In the genomic region with DNA sequence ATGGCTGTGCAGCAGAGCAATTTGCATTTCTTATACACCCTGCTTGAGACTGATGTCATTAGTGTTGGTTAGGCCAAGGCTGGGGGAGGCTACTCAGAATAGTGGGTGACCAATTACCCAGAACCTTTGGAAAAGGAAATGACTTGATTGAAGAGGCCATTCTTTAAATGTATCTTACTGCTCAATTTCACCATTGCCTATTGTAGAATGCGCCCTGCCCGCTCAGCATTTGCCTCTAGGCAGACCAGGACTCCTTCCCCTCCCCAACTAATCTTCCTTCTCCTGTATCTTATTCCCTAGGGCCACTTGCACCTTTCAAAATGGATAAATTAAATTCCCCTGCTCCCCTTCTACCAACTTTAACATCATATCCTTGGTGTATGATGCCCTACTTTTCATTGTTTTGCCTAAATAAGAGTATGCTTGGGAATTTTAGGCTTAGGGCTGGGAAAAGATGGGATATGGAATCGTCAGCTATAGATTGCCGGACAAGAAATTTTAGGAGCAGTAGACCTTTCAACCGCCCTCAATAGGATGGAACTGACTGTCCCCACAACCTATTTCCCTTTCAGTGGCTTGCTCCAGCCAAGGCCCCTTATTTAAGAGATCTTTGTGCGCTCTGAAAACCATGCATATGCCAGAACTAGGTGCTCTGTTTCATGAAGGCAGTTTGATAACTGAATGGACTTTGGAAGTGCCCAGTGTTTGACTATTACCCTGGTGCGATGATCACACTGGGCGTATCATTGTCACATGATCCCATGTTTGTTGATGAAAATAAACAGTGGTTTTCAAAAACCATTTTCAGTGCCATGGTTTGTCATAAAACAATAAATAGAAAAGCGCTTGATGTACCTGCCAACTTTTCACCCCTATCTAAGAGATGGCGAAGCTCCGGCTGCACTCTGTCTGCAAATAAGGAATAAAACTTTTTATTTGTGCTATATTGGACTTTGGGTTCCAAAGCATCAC, we compare ENCODE assay signal across 1 cellular context.
TF ChIP-seq lines count a peak whose summit lies in the region.

No MANE protein-coding gene starts in this region.

TF ChIP-seq in HepG2, 621 proteins besides CTCF, POLR2A, EP300 and RAD21 (continued from another document and continues in another):
- TF ChIP-seq, protein P1, sequence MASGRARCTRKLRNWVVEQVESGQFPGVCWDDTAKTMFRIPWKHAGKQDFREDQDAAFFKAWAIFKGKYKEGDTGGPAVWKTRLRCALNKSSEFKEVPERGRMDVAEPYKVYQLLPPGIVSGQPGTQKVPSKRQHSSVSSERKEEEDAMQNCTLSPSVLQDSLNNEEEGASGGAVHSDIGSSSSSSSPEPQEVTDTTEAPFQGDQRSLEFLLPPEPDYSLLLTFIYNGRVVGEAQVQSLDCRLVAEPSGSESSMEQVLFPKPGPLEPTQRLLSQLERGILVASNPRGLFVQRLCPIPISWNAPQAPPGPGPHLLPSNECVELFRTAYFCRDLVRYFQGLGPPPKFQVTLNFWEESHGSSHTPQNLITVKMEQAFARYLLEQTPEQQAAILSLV (CRISPR knock-in tag; IDR thresholded peaks at IDR 0.05; ENCODE audit: borderline replicate concordance) = no peak
- no peak for TF ChIP-seq MAFF (IDR thresholded peaks at IDR 0.05; ENCODE audit: low read depth, low read length)
- peak; percentile 48; the same call in 1 of the 2 replicates for TF ChIP-seq PHF21A (CRISPR knock-in tag; IDR thresholded peaks at IDR 0.05)
- no peak for TF ChIP-seq ZNF749 (CRISPR knock-in tag; IDR thresholded peaks at IDR 0.05; ENCODE audit: borderline replicate concordance)
- no peak for TF ChIP-seq HNRNPH1 (optimal IDR thresholded peaks at IDR 0.05; ENCODE audit: low read depth, low read length)
- no peak for TF ChIP-seq SALL2 (CRISPR knock-in tag; IDR thresholded peaks at IDR 0.05)
- peak; percentile 57; the same call in 1 of the 2 replicates for TF ChIP-seq ERF (CRISPR knock-in tag; IDR thresholded peaks at IDR 0.05)
- TF ChIP-seq, protein P2, sequence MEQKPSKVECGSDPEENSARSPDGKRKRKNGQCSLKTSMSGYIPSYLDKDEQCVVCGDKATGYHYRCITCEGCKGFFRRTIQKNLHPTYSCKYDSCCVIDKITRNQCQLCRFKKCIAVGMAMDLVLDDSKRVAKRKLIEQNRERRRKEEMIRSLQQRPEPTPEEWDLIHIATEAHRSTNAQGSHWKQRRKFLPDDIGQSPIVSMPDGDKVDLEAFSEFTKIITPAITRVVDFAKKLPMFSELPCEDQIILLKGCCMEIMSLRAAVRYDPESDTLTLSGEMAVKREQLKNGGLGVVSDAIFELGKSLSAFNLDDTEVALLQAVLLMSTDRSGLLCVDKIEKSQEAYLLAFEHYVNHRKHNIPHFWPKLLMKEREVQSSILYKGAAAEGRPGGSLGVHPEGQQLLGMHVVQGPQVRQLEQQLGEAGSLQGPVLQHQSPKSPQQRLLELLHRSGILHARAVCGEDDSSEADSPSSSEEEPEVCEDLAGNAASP (CRISPR knock-in tag; IDR thresholded peaks at IDR 0.05; ENCODE audit: borderline replicate concordance) = no peak
- TF ChIP-seq, protein P3, sequence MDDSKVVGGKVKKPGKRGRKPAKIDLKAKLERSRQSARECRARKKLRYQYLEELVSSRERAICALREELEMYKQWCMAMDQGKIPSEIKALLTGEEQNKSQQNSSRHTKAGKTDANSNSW (CRISPR knock-in tag; IDR thresholded peaks at IDR 0.05; ENCODE audit: borderline replicate concordance) = no peak
- TF ChIP-seq JUN (CRISPR knock-in tag; IDR thresholded peaks at IDR 0.05) = 0 out of 2 replicates have a peak, but pooled peaks have one; percentile 39
- TF ChIP-seq, protein P4, sequence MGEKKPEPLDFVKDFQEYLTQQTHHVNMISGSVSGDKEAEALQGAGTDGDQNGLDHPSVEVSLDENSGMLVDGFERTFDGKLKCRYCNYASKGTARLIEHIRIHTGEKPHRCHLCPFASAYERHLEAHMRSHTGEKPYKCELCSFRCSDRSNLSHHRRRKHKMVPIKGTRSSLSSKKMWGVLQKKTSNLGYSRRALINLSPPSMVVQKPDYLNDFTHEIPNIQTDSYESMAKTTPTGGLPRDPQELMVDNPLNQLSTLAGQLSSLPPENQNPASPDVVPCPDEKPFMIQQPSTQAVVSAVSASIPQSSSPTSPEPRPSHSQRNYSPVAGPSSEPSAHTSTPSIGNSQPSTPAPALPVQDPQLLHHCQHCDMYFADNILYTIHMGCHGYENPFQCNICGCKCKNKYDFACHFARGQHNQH (CRISPR knock-in tag; IDR thresholded peaks at IDR 0.05) = no peak
- TF ChIP-seq CENPX (CRISPR knock-in tag; IDR thresholded peaks at IDR 0.05) = no peak
- TF ChIP-seq, protein P5, sequence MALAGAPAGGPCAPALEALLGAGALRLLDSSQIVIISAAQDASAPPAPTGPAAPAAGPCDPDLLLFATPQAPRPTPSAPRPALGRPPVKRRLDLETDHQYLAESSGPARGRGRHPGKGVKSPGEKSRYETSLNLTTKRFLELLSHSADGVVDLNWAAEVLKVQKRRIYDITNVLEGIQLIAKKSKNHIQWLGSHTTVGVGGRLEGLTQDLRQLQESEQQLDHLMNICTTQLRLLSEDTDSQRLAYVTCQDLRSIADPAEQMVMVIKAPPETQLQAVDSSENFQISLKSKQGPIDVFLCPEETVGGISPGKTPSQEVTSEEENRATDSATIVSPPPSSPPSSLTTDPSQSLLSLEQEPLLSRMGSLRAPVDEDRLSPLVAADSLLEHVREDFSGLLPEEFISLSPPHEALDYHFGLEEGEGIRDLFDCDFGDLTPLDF (CRISPR knock-in tag; IDR thresholded peaks at IDR 0.05) = no peak
- TF ChIP-seq, protein P6, sequence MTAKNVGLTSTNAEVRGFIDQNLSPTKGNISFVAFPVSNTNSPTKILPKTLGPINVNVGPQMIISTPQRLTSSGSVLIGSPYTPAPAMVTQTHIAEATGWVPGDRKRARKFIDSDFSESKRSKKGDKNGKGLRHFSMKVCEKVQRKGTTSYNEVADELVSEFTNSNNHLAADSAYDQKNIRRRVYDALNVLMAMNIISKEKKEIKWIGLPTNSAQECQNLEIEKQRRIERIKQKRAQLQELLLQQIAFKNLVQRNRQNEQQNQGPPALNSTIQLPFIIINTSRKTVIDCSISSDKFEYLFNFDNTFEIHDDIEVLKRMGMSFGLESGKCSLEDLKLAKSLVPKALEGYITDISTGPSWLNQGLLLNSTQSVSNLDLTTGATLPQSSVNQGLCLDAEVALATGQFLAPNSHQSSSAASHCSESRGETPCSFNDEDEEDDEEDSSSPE (CRISPR knock-in tag; IDR thresholded peaks at IDR 0.05) = peak; percentile 41; the same call in 1 of the 2 replicates
- TF ChIP-seq, protein P7, sequence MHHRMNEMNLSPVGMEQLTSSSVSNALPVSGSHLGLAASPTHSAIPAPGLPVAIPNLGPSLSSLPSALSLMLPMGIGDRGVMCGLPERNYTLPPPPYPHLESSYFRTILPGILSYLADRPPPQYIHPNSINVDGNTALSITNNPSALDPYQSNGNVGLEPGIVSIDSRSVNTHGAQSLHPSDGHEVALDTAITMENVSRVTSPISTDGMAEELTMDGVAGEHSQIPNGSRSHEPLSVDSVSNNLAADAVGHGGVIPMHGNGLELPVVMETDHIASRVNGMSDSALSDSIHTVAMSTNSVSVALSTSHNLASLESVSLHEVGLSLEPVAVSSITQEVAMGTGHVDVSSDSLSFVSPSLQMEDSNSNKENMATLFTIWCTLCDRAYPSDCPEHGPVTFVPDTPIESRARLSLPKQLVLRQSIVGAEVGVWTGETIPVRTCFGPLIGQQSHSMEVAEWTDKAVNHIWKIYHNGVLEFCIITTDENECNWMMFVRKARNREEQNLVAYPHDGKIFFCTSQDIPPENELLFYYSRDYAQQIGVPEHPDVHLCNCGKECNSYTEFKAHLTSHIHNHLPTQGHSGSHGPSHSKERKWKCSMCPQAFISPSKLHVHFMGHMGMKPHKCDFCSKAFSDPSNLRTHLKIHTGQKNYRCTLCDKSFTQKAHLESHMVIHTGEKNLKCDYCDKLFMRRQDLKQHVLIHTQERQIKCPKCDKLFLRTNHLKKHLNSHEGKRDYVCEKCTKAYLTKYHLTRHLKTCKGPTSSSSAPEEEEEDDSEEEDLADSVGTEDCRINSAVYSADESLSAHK (CRISPR knock-in tag; IDR thresholded peaks at IDR 0.05; ENCODE audit: borderline replicate concordance) = no peak
- TF ChIP-seq ATF7 (IDR thresholded peaks at IDR 0.05) = no peak
- no peak for TF ChIP-seq ATF7 (CRISPR knock-in tag; IDR thresholded peaks at IDR 0.05)
- TF ChIP-seq RCOR2 (CRISPR knock-in tag; IDR thresholded peaks at IDR 0.05) = peak; percentile 51; the same call in 1 of the 2 replicates
- TF ChIP-seq, protein P8, sequence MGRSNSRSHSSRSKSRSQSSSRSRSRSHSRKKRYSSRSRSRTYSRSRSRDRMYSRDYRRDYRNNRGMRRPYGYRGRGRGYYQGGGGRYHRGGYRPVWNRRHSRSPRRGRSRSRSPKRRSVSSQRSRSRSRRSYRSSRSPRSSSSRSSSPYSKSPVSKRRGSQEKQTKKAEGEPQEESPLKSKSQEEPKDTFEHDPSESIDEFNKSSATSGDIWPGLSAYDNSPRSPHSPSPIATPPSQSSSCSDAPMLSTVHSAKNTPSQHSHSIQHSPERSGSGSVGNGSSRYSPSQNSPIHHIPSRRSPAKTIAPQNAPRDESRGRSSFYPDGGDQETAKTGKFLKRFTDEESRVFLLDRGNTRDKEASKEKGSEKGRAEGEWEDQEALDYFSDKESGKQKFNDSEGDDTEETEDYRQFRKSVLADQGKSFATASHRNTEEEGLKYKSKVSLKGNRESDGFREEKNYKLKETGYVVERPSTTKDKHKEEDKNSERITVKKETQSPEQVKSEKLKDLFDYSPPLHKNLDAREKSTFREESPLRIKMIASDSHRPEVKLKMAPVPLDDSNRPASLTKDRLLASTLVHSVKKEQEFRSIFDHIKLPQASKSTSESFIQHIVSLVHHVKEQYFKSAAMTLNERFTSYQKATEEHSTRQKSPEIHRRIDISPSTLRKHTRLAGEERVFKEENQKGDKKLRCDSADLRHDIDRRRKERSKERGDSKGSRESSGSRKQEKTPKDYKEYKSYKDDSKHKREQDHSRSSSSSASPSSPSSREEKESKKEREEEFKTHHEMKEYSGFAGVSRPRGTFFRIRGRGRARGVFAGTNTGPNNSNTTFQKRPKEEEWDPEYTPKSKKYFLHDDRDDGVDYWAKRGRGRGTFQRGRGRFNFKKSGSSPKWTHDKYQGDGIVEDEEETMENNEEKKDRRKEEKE (IDR thresholded peaks at IDR 0.05) = no peak
- no peak; the same call in 1 of the 2 replicates for TF ChIP-seq ZC3H4 (CRISPR knock-in tag; IDR thresholded peaks at IDR 0.05; ENCODE audit: borderline replicate concordance)
- TF ChIP-seq PAX8 (CRISPR knock-in tag; IDR thresholded peaks at IDR 0.05; ENCODE audit: borderline replicate concordance) = no peak
- TF ChIP-seq SOX13 (IDR thresholded peaks at IDR 0.05) = no peak
- TF ChIP-seq SOX13 (CRISPR knock-in tag; conservative IDR thresholded peaks at IDR 0.05 in 1 of 2, IDR thresholded peaks at IDR 0.05 in 1 of 2) = peak in 1 of 2 experiments; percentile 86; a peak in 2 of 4 replicates
- no peak for TF ChIP-seq SIN3A (IDR thresholded peaks at IDR 0.05; ENCODE audit: borderline replicate concordance, low read depth, low read length)
- TF ChIP-seq CBX2 (IDR thresholded peaks at IDR 0.05; ENCODE audit: low read depth, low read length) = no peak
- no peak for TF ChIP-seq CBX2 (CRISPR knock-in tag; IDR thresholded peaks at IDR 0.05; ENCODE audit: low read depth)
- TF ChIP-seq ZNF101 (CRISPR knock-in tag; IDR thresholded peaks at IDR 0.05; ENCODE audit: borderline replicate concordance, low read depth) = no peak
- TF ChIP-seq ZNF737 (CRISPR knock-in tag; IDR thresholded peaks at IDR 0.05; ENCODE audit: borderline replicate concordance) = no peak
- no peak for TF ChIP-seq TSC22D2 (CRISPR knock-in tag; IDR thresholded peaks at IDR 0.05; ENCODE audit: borderline replicate concordance)
- no peak for TF ChIP-seq ZNF589 (CRISPR knock-in tag; conservative IDR thresholded peaks at IDR 0.05)
- TF ChIP-seq, protein P9, sequence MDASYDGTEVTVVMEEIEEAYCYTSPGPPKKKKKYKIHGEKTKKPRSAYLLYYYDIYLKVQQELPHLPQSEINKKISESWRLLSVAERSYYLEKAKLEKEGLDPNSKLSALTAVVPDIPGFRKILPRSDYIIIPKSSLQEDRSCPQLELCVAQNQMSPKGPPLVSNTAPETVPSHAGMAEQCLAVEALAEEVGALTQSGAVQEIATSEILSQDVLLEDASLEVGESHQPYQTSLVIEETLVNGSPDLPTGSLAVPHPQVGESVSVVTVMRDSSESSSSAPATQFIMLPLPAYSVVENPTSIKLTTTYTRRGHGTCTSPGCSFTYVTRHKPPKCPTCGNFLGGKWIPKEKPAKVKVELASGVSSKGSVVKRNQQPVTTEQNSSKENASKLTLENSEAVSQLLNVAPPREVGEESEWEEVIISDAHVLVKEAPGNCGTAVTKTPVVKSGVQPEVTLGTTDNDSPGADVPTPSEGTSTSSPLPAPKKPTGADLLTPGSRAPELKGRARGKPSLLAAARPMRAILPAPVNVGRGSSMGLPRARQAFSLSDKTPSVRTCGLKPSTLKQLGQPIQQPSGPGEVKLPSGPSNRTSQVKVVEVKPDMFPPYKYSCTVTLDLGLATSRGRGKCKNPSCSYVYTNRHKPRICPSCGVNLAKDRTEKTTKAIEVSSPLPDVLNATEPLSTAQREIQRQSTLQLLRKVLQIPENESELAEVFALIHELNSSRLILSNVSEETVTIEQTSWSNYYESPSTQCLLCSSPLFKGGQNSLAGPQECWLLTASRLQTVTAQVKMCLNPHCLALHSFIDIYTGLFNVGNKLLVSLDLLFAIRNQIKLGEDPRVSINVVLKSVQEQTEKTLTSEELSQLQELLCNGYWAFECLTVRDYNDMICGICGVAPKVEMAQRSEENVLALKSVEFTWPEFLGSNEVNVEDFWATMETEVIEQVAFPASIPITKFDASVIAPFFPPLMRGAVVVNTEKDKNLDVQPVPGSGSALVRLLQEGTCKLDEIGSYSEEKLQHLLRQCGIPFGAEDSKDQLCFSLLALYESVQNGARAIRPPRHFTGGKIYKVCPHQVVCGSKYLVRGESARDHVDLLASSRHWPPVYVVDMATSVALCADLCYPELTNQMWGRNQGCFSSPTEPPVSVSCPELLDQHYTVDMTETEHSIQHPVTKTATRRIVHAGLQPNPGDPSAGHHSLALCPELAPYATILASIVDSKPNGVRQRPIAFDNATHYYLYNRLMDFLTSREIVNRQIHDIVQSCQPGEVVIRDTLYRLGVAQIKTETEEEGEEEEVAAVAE (CRISPR knock-in tag; IDR thresholded peaks at IDR 0.05; ENCODE audit: borderline replicate concordance) = peak; percentile 56; the same call in 1 of the 2 replicates
- no peak for TF ChIP-seq ZNF329 (CRISPR knock-in tag; IDR thresholded peaks at IDR 0.05; ENCODE audit: low read depth)
- no peak for TF ChIP-seq FOSL1 (CRISPR knock-in tag; IDR thresholded peaks at IDR 0.05; ENCODE audit: borderline replicate concordance)
- TF ChIP-seq NFE2 (CRISPR knock-in tag; IDR thresholded peaks at IDR 0.05) = no peak
- TF ChIP-seq REL (CRISPR knock-in tag; conservative IDR thresholded peaks at IDR 0.05) = no peak
- no peak for TF ChIP-seq MZF1 (CRISPR knock-in tag; IDR thresholded peaks at IDR 0.05; ENCODE audit: borderline replicate concordance)
- no peak for TF ChIP-seq KLF11 (CRISPR knock-in tag; IDR thresholded peaks at IDR 0.05)
- TF ChIP-seq, protein P10, sequence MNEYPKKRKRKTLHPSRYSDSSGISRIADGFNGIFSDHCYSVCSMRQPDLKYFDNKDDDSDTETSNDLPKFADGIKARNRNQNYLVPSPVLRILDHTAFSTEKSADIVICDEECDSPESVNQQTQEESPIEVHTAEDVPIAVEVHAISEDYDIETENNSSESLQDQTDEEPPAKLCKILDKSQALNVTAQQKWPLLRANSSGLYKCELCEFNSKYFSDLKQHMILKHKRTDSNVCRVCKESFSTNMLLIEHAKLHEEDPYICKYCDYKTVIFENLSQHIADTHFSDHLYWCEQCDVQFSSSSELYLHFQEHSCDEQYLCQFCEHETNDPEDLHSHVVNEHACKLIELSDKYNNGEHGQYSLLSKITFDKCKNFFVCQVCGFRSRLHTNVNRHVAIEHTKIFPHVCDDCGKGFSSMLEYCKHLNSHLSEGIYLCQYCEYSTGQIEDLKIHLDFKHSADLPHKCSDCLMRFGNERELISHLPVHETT (CRISPR knock-in tag; conservative IDR thresholded peaks at IDR 0.05) = no peak
